In the genomic region with DNA sequence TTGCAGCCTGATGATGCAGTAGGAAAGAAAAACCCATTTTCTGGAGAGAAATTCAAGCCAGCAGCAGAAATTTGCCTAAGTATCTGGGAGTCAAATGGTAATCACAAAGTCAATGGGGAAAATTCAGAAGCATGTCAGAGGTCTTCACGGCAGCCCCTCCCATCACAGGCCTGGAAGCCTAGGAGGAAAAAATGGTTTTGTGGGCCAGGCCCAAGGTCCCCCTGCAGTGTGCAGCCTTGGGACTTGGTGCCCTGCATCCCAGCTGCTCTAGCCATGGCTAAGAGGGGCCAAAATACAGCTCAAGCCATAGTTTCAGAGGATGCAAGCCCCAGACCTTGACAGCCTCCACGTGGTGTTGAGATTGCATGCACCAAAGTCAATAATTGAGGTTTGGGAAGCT, we compare ENCODE assay signal across 36 cellular contexts.
"Had no signal": no experiment of that assay in that cellular context is flagged by ENCODE, and none has a peak within 500 bp of the region (broad histone marks: within the 10 kb centered on the region; RNA-seq: fewer than 3 reads in every experiment).

No MANE protein-coding gene starts in this region.

- H3K36me3 ChIP-seq: MG63 had no signal

- DNase-seq: MG63, MM.1S, MV-4-11, NCI-H1048, NCI-H1092, NCI-H1092 treated with DMSO at 0.1 percent for 48 hours, NCI-H1105, NCI-H1105 treated with DMSO at 0.1 percent for 48 hours, NCI-H1417, NCI-H1417 treated with DMSO at 0.1 percent for 48 hours, NCI-H1436, NCI-H1436 treated with DMSO at 0.1 percent for 48 hours, NCI-H146, NCI-H1694, NCI-H1694 treated with DMSO at 0.1 percent for 48 hours, NCI-H187, NCI-H187 treated with DMSO at 0.1 percent for 48 hours, NCI-H1930, NCI-H2029, NCI-H2029 treated with DMSO at 0.1 percent for 48 hours, NCI-H2081, NCI-H2081 treated with DMSO at 0.1 percent for 48 hours, NCI-H2107, NCI-H2171, NCI-H2171 treated with DMSO at 0.1 percent for 48 hours, NCI-H2227 treated with DMSO at 0.1 percent for 48 hours, NCI-H226, NCI-H345, NCI-H446, NCI-H446 treated with DMSO at 0.1 percent for 48 hours, NCI-H510A, NCI-H510A treated with DMSO at 0.1 percent for 48 hours, NCI-H524, NCI-H524 treated with DMSO at 0.1 percent for 48 hours, NCI-H526, NCI-H526 treated with DMSO at 0.1 percent for 48 hours had no signal

- H3K4me3 ChIP-seq: MG63 had no signal
